In genomic region chr11:45288395-45288794, GRCh38 we compare ENCODE assay signal across 1 cellular context.
TF ChIP-seq lines count a peak whose summit lies in the region.

No MANE protein-coding gene starts in this region.

TF ChIP-seq in SK-N-SH, 30 proteins besides CTCF, POLR2A, EP300 and RAD21 (continued from another document):
- TF ChIP-seq REST (IDR thresholded peaks at IDR 0.05; ENCODE audit: low read depth, low read length) (no peak), PBX3 (IDR thresholded peaks at IDR 0.05) (no peak), SIN3A (IDR thresholded peaks at IDR 0.05; ENCODE audit: borderline replicate concordance, low read depth, low read length) (no peak), RXRA (IDR thresholded peaks at IDR 0.05; ENCODE audit: borderline replicate concordance, low read depth) (no peak), TEAD4 (IDR thresholded peaks at IDR 0.05; ENCODE audit: borderline replicate concordance, insufficient read depth) (no peak)
